In genomic region chr3:72997421-72997961, GRCh38 we compare ENCODE assay signal across 8 cellular contexts. TPM values are rescaled to one million over a fixed set of nuclear protein-coding genes. Genes with fewer than 3 reads are reported as not detected.
DNase-seq lines count a peak whose midpoint lies in the region; ATAC-seq and TF ChIP-seq lines count a peak whose summit lies in the region.

No MANE protein-coding gene starts in this region.

- H3K27ac Mint-ChIP-seq in activated T-cell treated with anti-CD3 and anti-CD28 coated beads, Interleukin-2, amount 50 U/mL, for 24 hours: peak overlapping the region; percentile 92
- peak overlapping the region; percentile 87 for H3K27ac Mint-ChIP-seq in neural crest cell (ENCODE audit: unreplicated experiment)

- no peaks in the 10 kb centered on the region for H3K27me3 Mint-ChIP-seq in activated T-cell treated with anti-CD3 and anti-CD28 coated beads, Interleukin-2, amount 50 U/mL, for 24 hours
- no peaks in the 10 kb centered on the region for H3K27me3 Mint-ChIP-seq in neural crest cell (ENCODE audit: low read depth)

- H3K4me1 Mint-ChIP-seq in activated T-cell treated with anti-CD3 and anti-CD28 coated beads, Interleukin-2, amount 50 U/mL, for 24 hours (ENCODE audit: low read depth): peaks cover 48% of the 10 kb centered on the region
- peaks cover 40% of the 10 kb centered on the region for H3K4me1 Mint-ChIP-seq in neural crest cell

- ATAC-seq in HG02623 (IDR thresholded peaks at IDR 0.05; ENCODE audit: unreplicated experiment): peak; percentile 27

- H3K9me3 Mint-ChIP-seq in activated T-cell treated with anti-CD3 and anti-CD28 coated beads, Interleukin-2, amount 50 U/mL, for 24 hours: no peaks in the 10 kb centered on the region
- no peaks in the 10 kb centered on the region for H3K9me3 Mint-ChIP-seq in neural crest cell

- TF ChIP-seq CTCF in neural crest cell (conservative IDR thresholded peaks at IDR 0.05): peak; percentile 62

- H3K36me3 Mint-ChIP-seq in activated T-cell treated with anti-CD3 and anti-CD28 coated beads, Interleukin-2, amount 50 U/mL, for 24 hours (ENCODE audit: low read depth): peaks cover 52% of the 10 kb centered on the region
- H3K36me3 Mint-ChIP-seq in neural crest cell (ENCODE audit: low read depth): peaks cover 12% of the 10 kb centered on the region

- H3K4me3 Mint-ChIP-seq in activated T-cell treated with anti-CD3 and anti-CD28 coated beads, Interleukin-2, amount 50 U/mL, for 24 hours: peak overlapping the region; percentile 88
- H3K4me3 Mint-ChIP-seq in neural crest cell: peak overlapping the region; percentile 92

- peak; percentile 32 for DNase-seq in NCI-H146 (lab: John Stamatoyannopoulos, UW)
- DNase-seq in NCI-H146 treated with DMSO at 0.1 percent for 48 hours (lab: John Stamatoyannopoulos, UW; ENCODE audit: unreplicated experiment): no peak
- DNase-seq in NCI-H748 (lab: John Stamatoyannopoulos, UW; ENCODE audit: unreplicated experiment): peak; percentile 57
- no peak for DNase-seq in activated T-cell treated with anti-CD3 and anti-CD28 coated beads, Interleukin-2, amount 50 U/mL, for 24 hours
- peak; percentile 47 for DNase-seq in fibroblast of the conjunctiva (ENCODE audit: low read depth)
- DNase-seq in neural crest cell (ENCODE audit: low read depth, low spot score): peak; percentile 18
- no peak for DNase-seq in mesenteric fat pad (ENCODE audit: low spot score)

RNA-seq across cellular contexts. Expression of gene PPP4R2, which starts 0.9 kb away (rescaled TPM):
- total RNA-seq in neural crest cell: 99.9 and 105 TPM in 2 replicates
- total RNA-seq in mesenteric fat pad: 82.1 TPM

Comparison
In these comparisons a context has a peak if more than half of its experiments do, and no peak if none do; other contexts are left out.
1. DNase-seq: peak in NCI-H146 (single experiment), NCI-H748 (single experiment), fibroblast of the conjunctiva (single experiment) and neural crest cell (single experiment); none in NCI-H146 treated with DMSO at 0.1 percent for 48 hours (single experiment), activated T-cell treated with anti-CD3 and anti-CD28 coated beads, Interleukin-2, amount 50 U/mL, for 24 hours (single experiment) and mesenteric fat pad (single experiment).